Comparison of ENCODE assay signal across 1 cellular context in the genomic region with DNA sequence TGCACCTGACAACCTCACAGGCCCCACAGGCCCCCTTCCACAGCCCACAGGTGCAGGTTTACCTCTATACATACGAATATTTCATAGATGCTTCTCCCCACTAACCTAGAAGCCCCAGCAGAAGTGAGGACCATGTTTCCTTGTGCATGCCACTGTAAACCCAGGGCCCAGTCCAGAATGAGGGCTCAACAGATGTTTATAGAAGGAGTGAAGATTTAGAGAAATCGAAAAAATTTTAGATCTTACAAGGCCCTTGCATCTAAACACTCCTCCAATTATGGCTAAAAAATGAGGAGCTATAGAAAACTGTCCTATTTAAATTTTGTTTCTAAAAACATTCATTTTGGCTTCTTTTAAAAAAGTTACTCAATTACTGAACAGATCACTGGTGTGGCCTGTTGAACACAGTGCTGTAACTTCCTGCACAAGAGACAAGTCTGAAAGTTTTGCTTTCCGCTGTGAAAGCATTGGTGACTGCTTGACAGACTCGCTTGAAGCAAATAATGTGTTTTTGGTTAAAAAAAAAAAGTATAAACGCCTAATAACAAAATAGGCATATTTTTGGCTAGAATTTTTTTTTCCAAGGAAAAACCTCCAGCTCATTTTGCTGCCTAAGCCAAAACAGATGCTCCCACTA.
TF ChIP-seq lines count a peak whose summit lies in the region.

No MANE protein-coding gene starts in this region.

TF ChIP-seq in neural cell, 6 proteins besides CTCF, POLR2A, EP300 and RAD21 (continued from another document):
- TF ChIP-seq, protein P1, sequence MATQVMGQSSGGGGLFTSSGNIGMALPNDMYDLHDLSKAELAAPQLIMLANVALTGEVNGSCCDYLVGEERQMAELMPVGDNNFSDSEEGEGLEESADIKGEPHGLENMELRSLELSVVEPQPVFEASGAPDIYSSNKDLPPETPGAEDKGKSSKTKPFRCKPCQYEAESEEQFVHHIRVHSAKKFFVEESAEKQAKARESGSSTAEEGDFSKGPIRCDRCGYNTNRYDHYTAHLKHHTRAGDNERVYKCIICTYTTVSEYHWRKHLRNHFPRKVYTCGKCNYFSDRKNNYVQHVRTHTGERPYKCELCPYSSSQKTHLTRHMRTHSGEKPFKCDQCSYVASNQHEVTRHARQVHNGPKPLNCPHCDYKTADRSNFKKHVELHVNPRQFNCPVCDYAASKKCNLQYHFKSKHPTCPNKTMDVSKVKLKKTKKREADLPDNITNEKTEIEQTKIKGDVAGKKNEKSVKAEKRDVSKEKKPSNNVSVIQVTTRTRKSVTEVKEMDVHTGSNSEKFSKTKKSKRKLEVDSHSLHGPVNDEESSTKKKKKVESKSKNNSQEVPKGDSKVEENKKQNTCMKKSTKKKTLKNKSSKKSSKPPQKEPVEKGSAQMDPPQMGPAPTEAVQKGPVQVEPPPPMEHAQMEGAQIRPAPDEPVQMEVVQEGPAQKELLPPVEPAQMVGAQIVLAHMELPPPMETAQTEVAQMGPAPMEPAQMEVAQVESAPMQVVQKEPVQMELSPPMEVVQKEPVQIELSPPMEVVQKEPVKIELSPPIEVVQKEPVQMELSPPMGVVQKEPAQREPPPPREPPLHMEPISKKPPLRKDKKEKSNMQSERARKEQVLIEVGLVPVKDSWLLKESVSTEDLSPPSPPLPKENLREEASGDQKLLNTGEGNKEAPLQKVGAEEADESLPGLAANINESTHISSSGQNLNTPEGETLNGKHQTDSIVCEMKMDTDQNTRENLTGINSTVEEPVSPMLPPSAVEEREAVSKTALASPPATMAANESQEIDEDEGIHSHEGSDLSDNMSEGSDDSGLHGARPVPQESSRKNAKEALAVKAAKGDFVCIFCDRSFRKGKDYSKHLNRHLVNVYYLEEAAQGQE (IDR thresholded peaks at IDR 0.05; ENCODE audit: borderline replicate concordance), result no peak
- TF ChIP-seq SMC3 (conservative IDR thresholded peaks at IDR 0.05; ENCODE audit: poor library complexity) (no peak), POLR2AphosphoS5 (IDR thresholded peaks at IDR 0.05) (no peak), TAF1 (IDR thresholded peaks at IDR 0.05; ENCODE audit: low read depth) (no peak), MXI1 (conservative IDR thresholded peaks at IDR 0.05; ENCODE audit: poor library complexity, severe bottlenecking) (no peak)
